Comparison of ENCODE assay signal across 8 cellular contexts in genomic region chr13:51797664-51798488, GRCh38. TPM values are rescaled to one million over a fixed set of nuclear protein-coding genes. Genes with fewer than 3 reads are reported as not detected.
A peak's percentile ranks its signal among the peaks of the same experiment; 100 is the strongest.
DNase-seq lines count a peak whose midpoint lies in the region; ATAC-seq, FAIRE-seq and TF ChIP-seq lines count a peak whose summit lies in the region.

No MANE protein-coding gene starts in this region.

- WGBS in SK-N-SH (ENCODE audit: low lambda C conversion rate): 77% methylated on average over 10 of the region's 12 CpGs
- 29% methylated on average over 10 of the region's 12 CpGs for WGBS in K562 (ENCODE audit: insufficient coverage, low coverage, missing lambda C conversion rate)

- H3K9me3 ChIP-seq in DND-41 (ENCODE audit: insufficient read depth, low read length, severe bottlenecking) (no peaks in the 10 kb centered on the region), SK-N-SH (no peaks in the 10 kb centered on the region), K562 (replicated peaks; ENCODE audit: control insufficient read depth, insufficient read depth, low read depth, low read length) (no peaks in the 10 kb centered on the region)

- DNase-seq in DND-41 (peak; percentile 57), NCI-H1048 (lab: John Stamatoyannopoulos, UW) (peak; percentile 23), SK-N-SH (peak; percentile 76), K562 (ENCODE audit: extremely low read depth in 1 of 4, low spot score in 3 of 4) (peak in 2 of 4 experiments; percentile 26 to 62), kidney glomerular epithelial cell (lab: John Stamatoyannopoulos, UW) (peak; percentile 59), OCI-M2 (lab: John Stamatoyannopoulos, UW; ENCODE audit: unreplicated experiment) (no peak)
- peak; percentile 44 for DNase-seq in stimulated activated naive CD4-positive, alpha-beta T cell treated with Interleukin-2 at 50 U/mL for 16 hours (lab: John Stamatoyannopoulos, UW)

- TF ChIP-seq RAD21 in SK-N-SH (IDR thresholded peaks at IDR 0.05; ENCODE audit: low read length) (peak; percentile 93), K562 (CRISPR knock-in tag; conservative IDR thresholded peaks at IDR 0.05 in 1 of 2, IDR thresholded peaks at IDR 0.05 in 1 of 2) (peak; percentile 37 to 77; a peak in 3 of 4 replicates)

- no peak for TF ChIP-seq EP300 in SK-N-SH (IDR thresholded peaks at IDR 0.05; ENCODE audit: borderline replicate concordance in 1 of 2, low read depth in 1 of 2, low read length in 1 of 2)
- TF ChIP-seq EP300 in K562 (IDR thresholded peaks at IDR 0.05; ENCODE audit: low read length): no peak

- H3K27me3 ChIP-seq in DND-41 (ENCODE audit: insufficient read depth, low read length, poor library complexity) (no peaks in the 10 kb centered on the region), SK-N-SH (ENCODE audit: insufficient read depth) (no peaks in the 10 kb centered on the region), K562 (ENCODE audit: control insufficient read depth in 2 of 2, insufficient read depth in 2 of 2, low read length in 2 of 2) (peaks cover 0 to 5% of the 10 kb centered on the region in 2 experiments; a peak in 2 of 5 replicates)

- BruUV-seq in K562 (replicated peaks; lab: Mats Ljungman, UMichigan): no TSS peak

- no peaks in the 10 kb centered on the region for H3K9me2 ChIP-seq in SK-N-SH

- TF ChIP-seq CTCF in DND-41 (IDR thresholded peaks at IDR 0.05; ENCODE audit: borderline replicate concordance, extremely low read depth, low read length, poor library complexity, severe bottlenecking) (peak; percentile 74), SK-N-SH (IDR thresholded peaks at IDR 0.05) (peak; percentile 59), K562 (IDR thresholded peaks at IDR 0.05 in 2 of 3, conservative IDR thresholded peaks at IDR 0.05 in 1 of 3; ENCODE audit: insufficient read depth in 2 of 3, low read depth in 1 of 3, low read length in 3 of 3) (peak; percentile 41 to 64 (median 48); a peak in 5 of 6 replicates)

- H3K4me1 ChIP-seq in DND-41 (ENCODE audit: insufficient read depth, low read length) (peaks cover 11% of the 10 kb centered on the region), SK-N-SH (ENCODE audit: control insufficient read depth in 1 of 2, insufficient read depth in 2 of 2, low read depth in 1 of 2, low read length in 1 of 2) (peaks cover 19 to 44% of the 10 kb centered on the region in 2 experiments), K562 (replicated peaks in 1 of 2; ENCODE audit: control insufficient read depth in 2 of 2, insufficient read depth in 2 of 2, low read length in 2 of 2) (peaks cover 15% of the 10 kb centered on the region in 2 experiments; a peak in 4 of 5 replicates)

- H2AFZ ChIP-seq in DND-41 (ENCODE audit: low read depth, low read length) (no peak overlapping the region), SK-N-SH (ENCODE audit: low read depth) (no peak overlapping the region), K562 (ENCODE audit: low read depth, low read length) (no peak overlapping the region)

- H3K4me3 ChIP-seq in DND-41 (ENCODE audit: low read depth in 1 of 2, low read length in 2 of 2) (no peak overlapping the region), SK-N-SH (ENCODE audit: low read depth in 2 of 2, low read length in 1 of 2) (no peak overlapping the region), K562 (no peak overlapping the region)

- H3K9me1 ChIP-seq in K562 (ENCODE audit: control insufficient read depth, insufficient read depth, low read length): no peaks in the 10 kb centered on the region

- H3K36me3 ChIP-seq in DND-41 (ENCODE audit: insufficient read depth, low read length): no peaks in the 10 kb centered on the region
- no peaks in the 10 kb centered on the region for H3K36me3 ChIP-seq in SK-N-SH (replicated peaks in 1 of 2; ENCODE audit: control insufficient read depth in 1 of 2, insufficient read depth in 2 of 2, low read length in 1 of 2)
- no peaks in the 10 kb centered on the region for H3K36me3 ChIP-seq in K562 (ENCODE audit: control insufficient read depth, insufficient read depth, low read length)

- H3K27ac ChIP-seq in DND-41 (ENCODE audit: low read length) (no peak overlapping the region), SK-N-SH (ENCODE audit: low read depth in 2 of 2, low read length in 1 of 2) (peak overlapping the region in 1 of 2 experiments; percentile 50; a peak in 1 of 4 replicates), K562 (ENCODE audit: extremely low read depth, low read depth, low read length) (no peak overlapping the region)

- no peak overlapping the region for H3K9ac ChIP-seq in DND-41 (ENCODE audit: low read depth, low read length)
- no peak overlapping the region for H3K9ac ChIP-seq in SK-N-SH
- H3K9ac ChIP-seq in K562 (ENCODE audit: insufficient read depth in 1 of 2, low read depth in 2 of 2, low read length in 2 of 2): no peak overlapping the region

- CTCF ChIA-PET in SK-N-SH (lab: Yijun Ruan, JAX) (interaction anchor here (0.6 to 4.8 kb wide), 75 partner anchors 7 to 693 kb away, joined by 3 to 80 read pairs (median 4); partner anchors contain the start of gene INTS6), K562 (lab: Yijun Ruan, JAX; ENCODE audit: low intra/inter-chr PET ratio) (interaction anchor here (1.2 kb wide), 1 partner anchor 362 kb away, joined by 10 read pairs; no protein-coding TSS in a partner anchor)

- POLR2A ChIA-PET in SK-N-SH (lab: Yijun Ruan, JAX) (interaction anchor here (0.8 to 3.1 kb wide), 6 partner anchors 12 to 347 kb away, joined by 3 to 30 read pairs (median 7); partner anchors contain the start of genes INTS6 and WDFY2), K562 (lab: Yijun Ruan, JAX) (interaction anchor here (0.7 to 1.2 kb wide), 3 partner anchors 12 to 363 kb away, joined by 3 read pairs; partner anchors contain the start of gene INTS6)

- peak; percentile 73 for FAIRE-seq in K562 (lab: Jason Lieb, UNC)

- ATAC-seq in DND-41 (ENCODE audit: insufficient read depth, low read depth) (peak; percentile 81), GM21723 (IDR thresholded peaks at IDR 0.05; ENCODE audit: unreplicated experiment) (peak; percentile 42), K562 (peak; percentile 75)

- no peak overlapping the region for H3K4me2 ChIP-seq in DND-41 (ENCODE audit: insufficient read depth, low read length)
- H3K4me2 ChIP-seq in SK-N-SH: no peak overlapping the region
- no peak overlapping the region for H3K4me2 ChIP-seq in K562 (ENCODE audit: insufficient read depth, low read length)

- intact Hi-C loops in K562 (cut with micrococcal nuclease): loop anchor here (2.0 kb wide), 1 partner anchor 353 kb away; no protein-coding TSS in a partner anchor

- peaks cover 13% of the 10 kb centered on the region for H3F3A ChIP-seq in SK-N-SH (replicated peaks; ENCODE audit: insufficient read depth)

- H3K79me2 ChIP-seq in DND-41 (ENCODE audit: insufficient read depth, low read length) (no peaks in the 10 kb centered on the region), SK-N-SH (ENCODE audit: insufficient read depth) (no peaks in the 10 kb centered on the region), K562 (ENCODE audit: control insufficient read depth, insufficient read depth, low read length) (no peaks in the 10 kb centered on the region)

- H4K20me1 ChIP-seq in DND-41 (ENCODE audit: insufficient read depth, low read length) (no peaks in the 10 kb centered on the region), SK-N-SH (ENCODE audit: insufficient read depth) (no peaks in the 10 kb centered on the region), K562 (replicated peaks; ENCODE audit: control insufficient read depth, insufficient read depth, low read length) (no peaks in the 10 kb centered on the region)

- in situ Hi-C loops in K562 (cut with MboI): loop anchor here (10.0 kb wide), 2 partner anchors 353 to 673 kb away; no protein-coding TSS in a partner anchor

- TF ChIP-seq POLR2A in K562 (conservative IDR thresholded peaks at IDR 0.05): no peak

RNA-seq across cellular contexts. Expression of gene DHRS12, which starts 6.1 kb away (rescaled TPM):
- 8.2 and 9.6 TPM in 2 replicates for polyA plus RNA-seq in SK-N-SH (2012; rRNA removed)
- polyA plus RNA-seq in SK-N-SH (2012; cell fraction: cytosol; rRNA removed): 7.9 and 8.7 TPM in 2 replicates
- 16.4 and 17.1 TPM in 2 replicates for polyA plus RNA-seq in SK-N-SH (2012; cell fraction: nucleus; rRNA removed)
- 1.9 and 3.0 TPM in 2 replicates for total RNA-seq in K562 (2011; cell fraction: chromatin; rRNA removed; ENCODE audit: low replicate concordance)
- 1.0 and 1.2 TPM in 2 replicates for total RNA-seq in K562 (2011; cell fraction: nucleolus; rRNA removed)
- total RNA-seq in K562 (2011; cell fraction: nucleoplasm; rRNA removed): 2.5 TPM in 2 replicates
- total RNA-seq in K562 (2014; rRNA removed): 0.94 and 1.8 TPM in 2 replicates
- total RNA-seq in K562 (2014; rRNA removed; fragmentation: Illumina TruSeq; extraction: Trizol): 0.77 and 1.5 TPM in 2 replicates
- total RNA-seq in K562 (2015; rRNA removed; fragmentation: Illumina TruSeq; extraction: Trizol): 0.76 and 1.5 TPM in 2 replicates
- 1.1 and 1.2 TPM in 2 replicates for total RNA-seq in K562 (2021)
- 2.4 and 2.7 TPM in 2 replicates for polyA plus RNA-seq in K562 (2011; rRNA removed)
- polyA plus RNA-seq in K562 (2011; cell fraction: cytosol; rRNA removed): 1.2 and 1.4 TPM in 2 replicates
- polyA plus RNA-seq in K562 (2011; cell fraction: nucleus; rRNA removed): 3.3 and 4.5 TPM in 2 replicates
- polyA plus RNA-seq in K562 (2012): 2.3 and 2.4 TPM in 2 replicates
- polyA plus RNA-seq in K562 (2014; fragmentation: Illumina TruSeq; extraction: Trizol): 0.93 and 0.98 TPM in 2 replicates
- under 1 TPM; 0.62 to 0.69 TPM for polyA plus RNA-seq in K562 (2014; fragmentation: Nextera tagmentation; extraction: Ambion mirVana)
- 0.82 and 1.1 TPM in 2 replicates for polyA plus RNA-seq in K562 (2014; rRNA removed)
- polyA minus RNA-seq in K562 (2011; rRNA and poly(A)+ RNA removed): 0.88 and 1.7 TPM in 2 replicates
- polyA minus RNA-seq in K562 (2011; cell fraction: cytosol; rRNA and poly(A)+ RNA removed): not detected in 2 replicates
- 1.5 and 2.3 TPM in 2 replicates for polyA minus RNA-seq in K562 (2011; cell fraction: nucleus; rRNA and poly(A)+ RNA removed)

RNA-seq across cellular contexts. Expression of gene TMEM272, which starts 47.1 kb away (rescaled TPM):
- polyA plus RNA-seq in SK-N-SH (2012; rRNA removed) (not detected in 2 replicates), K562 (2011; rRNA removed) (0.04 and 0.07 TPM in 2 replicates), K562 (2014; fragmentation: Illumina TruSeq; extraction: Trizol) (0.06 and 0.15 TPM in 2 replicates), K562 (2014; fragmentation: Nextera tagmentation; extraction: Ambion mirVana) (under 1 TPM in 1 of 2 experiments, not detected in 1; 0.07 TPM), K562 (2014; rRNA removed) (0.05 and 0.09 TPM in 2 replicates)
- under 0.01 TPM in 1 of 2 replicates, not detected in the other for polyA plus RNA-seq in SK-N-SH (2012; cell fraction: cytosol; rRNA removed)
- 0.02 TPM in 2 replicates for polyA plus RNA-seq in SK-N-SH (2012; cell fraction: nucleus; rRNA removed)
- total RNA-seq in K562 (2011; cell fraction: chromatin; rRNA removed; ENCODE audit: low replicate concordance): 0.30 and 0.48 TPM in 2 replicates
- 0.13 and 0.17 TPM in 2 replicates for total RNA-seq in K562 (2011; cell fraction: nucleolus; rRNA removed)
- total RNA-seq in K562 (2011; cell fraction: nucleoplasm; rRNA removed): 0.44 and 0.53 TPM in 2 replicates
- total RNA-seq in K562 (2014; rRNA removed) (0.04 TPM in 1 of 2 replicates, not detected in the other), K562 (2014; rRNA removed; fragmentation: Illumina TruSeq; extraction: Trizol) (0.04 and 0.06 TPM in 2 replicates), K562 (2015; rRNA removed; fragmentation: Illumina TruSeq; extraction: Trizol) (0.11 and 0.15 TPM in 2 replicates), K562 (2021) (0.09 and 0.16 TPM in 2 replicates)
- 0.01 and 0.06 TPM in 2 replicates for polyA plus RNA-seq in K562 (2011; cell fraction: cytosol; rRNA removed)
- polyA plus RNA-seq in K562 (2011; cell fraction: nucleus; rRNA removed): 0.40 and 0.91 TPM in 2 replicates
- polyA plus RNA-seq in K562 (2012): 0.09 and 0.11 TPM in 2 replicates
- 0.07 and 0.21 TPM in 2 replicates for polyA minus RNA-seq in K562 (2011; rRNA and poly(A)+ RNA removed)
- not detected in 2 replicates for polyA minus RNA-seq in K562 (2011; cell fraction: cytosol; rRNA and poly(A)+ RNA removed)
- 0.13 and 0.33 TPM in 2 replicates for polyA minus RNA-seq in K562 (2011; cell fraction: nucleus; rRNA and poly(A)+ RNA removed)
